In genomic region chr19:55082023-55082851, GRCh38 we compare ENCODE assay signal across 8 cellular contexts. TPM values are rescaled to one million over a fixed set of nuclear protein-coding genes. Genes with fewer than 3 reads are reported as not detected.
DNase-seq lines count a peak whose midpoint lies in the region; ATAC-seq, FAIRE-seq and TF ChIP-seq lines count a peak whose summit lies in the region.

No MANE protein-coding gene starts in this region.

- no peaks in the 10 kb centered on the region for H3K27me3 ChIP-seq in prostate gland (replicated peaks; ENCODE audit: insufficient read depth)

- H3K4me3 Mint-ChIP-seq in naive thymus-derived CD8-positive, alpha-beta T cell: peak overlapping the region; percentile 58 to 83 (median 72)

- no peak for TF ChIP-seq CTCF in choroid plexus epithelial cell (conservative IDR thresholded peaks at IDR 0.05; ENCODE audit: low read depth, low read length)
- no peak for TF ChIP-seq CTCF in prostate gland (IDR thresholded peaks at IDR 0.05)

- H3K4me1 Mint-ChIP-seq in naive thymus-derived CD8-positive, alpha-beta T cell: peaks cover 20 to 38% (median 30%) of the 10 kb centered on the region in 4 donors

- peaks cover 0 to 8% (median 0%) of the 10 kb centered on the region in 3 donors for H3K36me3 Mint-ChIP-seq in naive thymus-derived CD8-positive, alpha-beta T cell

- H3K36me3 ChIP-seq in prostate gland: no peaks in the 10 kb centered on the region

- H3K4me1 ChIP-seq in prostate gland (replicated peaks): peaks cover 4% of the 10 kb centered on the region

- H3K4me3 ChIP-seq in choroid plexus epithelial cell (ENCODE audit: low read depth, low read length): peak overlapping the region; percentile 62
- H3K4me3 ChIP-seq in prostate gland: no peak overlapping the region

- peak overlapping the region in 3 of 10 donors; percentile 50 to 71 (median 53) for H3K27ac Mint-ChIP-seq in naive thymus-derived CD8-positive, alpha-beta T cell

- intact Hi-C loops in prostate gland (cut with DNase I): no loop called here

- peak; percentile 89 for DNase-seq in H54 (ENCODE audit: insufficient read length, low spot score)
- DNase-seq in SKM-1 treated with dmso at 0.1 percent for 144 hours (lab: John Stamatoyannopoulos, UW; ENCODE audit: unreplicated experiment): peak; percentile 51
- peak; percentile 68 for DNase-seq in choroid plexus epithelial cell (ENCODE audit: low read depth)
- DNase-seq in naive thymus-derived CD8-positive, alpha-beta T cell: peak in 8 of 10 donors; percentile 32 to 71 (median 38)
- no peak for DNase-seq in NCI-H1105 (lab: John Stamatoyannopoulos, UW)
- DNase-seq in inferior parietal cortex (ENCODE audit: extremely low spot score): no peak
- no peak for DNase-seq in prostate gland (ENCODE audit: low spot score)

- WGBS in prostate gland: 26% methylated on average over 64 of the region's 64 CpGs

- H3K27ac ChIP-seq in prostate gland: no peak overlapping the region

- POLR2A ChIA-PET in naive thymus-derived CD8-positive, alpha-beta T cell (lab: Charles Lee): interaction anchor here (0.6 to 1.8 kb wide), 2 partner anchors 20 to 144 kb away, joined by 3 to 6 read pairs; partner anchors contain the start of gene RDH13

- ATAC-seq in naive thymus-derived CD8-positive, alpha-beta T cell: peak; percentile 4 to 12
- ATAC-seq in GM21825 (IDR thresholded peaks at IDR 0.05; ENCODE audit: unreplicated experiment): no peak

- H3K9me3 Mint-ChIP-seq in naive thymus-derived CD8-positive, alpha-beta T cell: peaks cover 0 to 7% (median 0%) of the 10 kb centered on the region in 9 donors

- H3K9me3 ChIP-seq in prostate gland: no peaks in the 10 kb centered on the region

- FAIRE-seq in H54 (lab: Jason Lieb, UNC): no peak

- TF ChIP-seq POLR2A in H54 (IDR thresholded peaks at IDR 0.05; ENCODE audit: low read depth, low read length) (0 out of 2 replicates have a peak, but pooled peaks have one; percentile 13), prostate gland (IDR thresholded peaks at IDR 0.05) (no peak)

- H3K27me3 Mint-ChIP-seq in naive thymus-derived CD8-positive, alpha-beta T cell: peaks cover 20 to 77% (median 42%) of the 10 kb centered on the region in 5 donors

RNA-seq across cellular contexts. Expression of gene EPS8L1, which starts 6.6 kb away (rescaled TPM):
- under 1 TPM in 1 of 2 experiments, not detected in 1; 0.39 TPM for total RNA-seq in naive thymus-derived CD8-positive, alpha-beta T cell
- polyA plus RNA-seq in naive thymus-derived CD8-positive, alpha-beta T cell: 1 to 10 TPM in 1 of 3 donors, under 1 TPM in 2; 0.81 to 2.1 (median 0.85) TPM
- 10 to 100 TPM; 36.8 to 62.8 TPM for total RNA-seq in prostate gland

RNA-seq across cellular contexts. Expression of gene RDH13, which starts 19.3 kb away (rescaled TPM):
- total RNA-seq in naive thymus-derived CD8-positive, alpha-beta T cell: 10 to 100 TPM; 24.3 to 26.1 TPM
- polyA plus RNA-seq in naive thymus-derived CD8-positive, alpha-beta T cell: 10 to 100 TPM in 1 of 3 donors, 1 to 10 TPM in 2; 4.3 to 18.0 (median 5.3) TPM
- 10 to 100 TPM; 29.8 to 32.8 TPM for total RNA-seq in prostate gland

RNA-seq across cellular contexts. Expression of gene PPP1R12C, which starts 35.2 kb away (rescaled TPM):
- total RNA-seq in naive thymus-derived CD8-positive, alpha-beta T cell: 100 to 1,000 TPM; 140 to 141 TPM
- 1 to 10 TPM; 2.7 to 6.2 (median 3.9) TPM for polyA plus RNA-seq in naive thymus-derived CD8-positive, alpha-beta T cell
- 100 to 1,000 TPM in 1 of 2 donors, 10 to 100 TPM in 1; 67.8 to 164 TPM for total RNA-seq in prostate gland

RNA-seq across cellular contexts. Expression of gene GP6, which starts 44.2 kb away (rescaled TPM):
- under 1 TPM; 0.31 to 0.69 TPM for total RNA-seq in naive thymus-derived CD8-positive, alpha-beta T cell
- under 1 TPM in 1 of 3 donors, not detected in 2; 0.08 TPM for polyA plus RNA-seq in naive thymus-derived CD8-positive, alpha-beta T cell
- total RNA-seq in prostate gland: under 1 TPM; 0.23 to 0.27 TPM

Comparison
In these comparisons a context has a peak if more than half of its experiments do, and no peak if none do; other contexts are left out.
1. DNase-seq: peak in H54 (single experiment), SKM-1 treated with dmso at 0.1 percent for 144 hours (single experiment), choroid plexus epithelial cell (single experiment) and naive thymus-derived CD8-positive, alpha-beta T cell (8 of 10); none in NCI-H1105 (single experiment), inferior parietal cortex (single experiment) and prostate gland (single experiment).
2. RNA of gene EPS8L1, which starts 6.6 kb away (total RNA-seq): 36.8 to 62.8 TPM in prostate gland; 0.39 TPM in naive thymus-derived CD8-positive, alpha-beta T cell; every median in the first group is over 10 times any median in the second.